Comparison of ENCODE assay signal across 1 cellular context in genomic region chr7:100093925-100094486, GRCh38.
A peak's percentile ranks its signal among the peaks of the same experiment; 100 is the strongest.
TF ChIP-seq lines count a peak whose summit lies in the region.

No MANE protein-coding gene starts in this region.

TF ChIP-seq in HepG2, 621 proteins besides CTCF, POLR2A, EP300 and RAD21:
- no peak for TF ChIP-seq ETV5 (CRISPR knock-in tag; IDR thresholded peaks at IDR 0.05; ENCODE audit: borderline replicate concordance)
- no peak for TF ChIP-seq ZNF382 (CRISPR knock-in tag; IDR thresholded peaks at IDR 0.05; ENCODE audit: borderline replicate concordance)
- TF ChIP-seq ZNF790 (CRISPR knock-in tag; IDR thresholded peaks at IDR 0.05; ENCODE audit: borderline replicate concordance) = no peak
- TF ChIP-seq HNRNPUL1 (IDR thresholded peaks at IDR 0.05; ENCODE audit: low read depth, low read length) = no peak
- no peak for TF ChIP-seq HNRNPL (IDR thresholded peaks at IDR 0.05; ENCODE audit: low read depth, low read length)
- 0 out of 2 replicates have a peak, but pooled peaks have one; percentile 48 for TF ChIP-seq MAFG (CRISPR knock-in tag; IDR thresholded peaks at IDR 0.05)
- no peak for TF ChIP-seq ZNF775 (CRISPR knock-in tag; IDR thresholded peaks at IDR 0.05; ENCODE audit: borderline replicate concordance)
- peak; percentile 18; the same call in 1 of the 2 replicates for TF ChIP-seq RBFOX2 (IDR thresholded peaks at IDR 0.05; ENCODE audit: low read depth, low read length)
- no peak for TF ChIP-seq CBX1 (IDR thresholded peaks at IDR 0.05; ENCODE audit: low read depth)
- no peak for TF ChIP-seq FUBP1 (CRISPR knock-in tag; IDR thresholded peaks at IDR 0.05; ENCODE audit: borderline replicate concordance)
- TF ChIP-seq ZSCAN29 (CRISPR knock-in tag; conservative IDR thresholded peaks at IDR 0.05) = no peak
- TF ChIP-seq ZFYVE20 (CRISPR knock-in tag; IDR thresholded peaks at IDR 0.05; ENCODE audit: borderline replicate concordance, low read depth) = no peak
- no peak for TF ChIP-seq FOXA1 (IDR thresholded peaks at IDR 0.05)
- no peak for TF ChIP-seq FOXA1 (CRISPR knock-in tag; IDR thresholded peaks at IDR 0.05)
- TF ChIP-seq ZNF329 (CRISPR knock-in tag; IDR thresholded peaks at IDR 0.05; ENCODE audit: low read depth) = no peak
- peak; percentile 93 to 97 for TF ChIP-seq MAFK (conservative IDR thresholded peaks at IDR 0.05 in 1 of 2, IDR thresholded peaks at IDR 0.05 in 1 of 2; ENCODE audit: low read length in 2 of 2)
- no peak for TF ChIP-seq ZNF501 (CRISPR knock-in tag; IDR thresholded peaks at IDR 0.05)
- peak; percentile 96 for TF ChIP-seq MAFF (IDR thresholded peaks at IDR 0.05; ENCODE audit: low read depth, low read length)
- no peak for TF ChIP-seq PLSCR1 (CRISPR knock-in tag; IDR thresholded peaks at IDR 0.05; ENCODE audit: borderline replicate concordance)
- peak; percentile 84 for TF ChIP-seq AGO2 (optimal IDR thresholded peaks at IDR 0.05; ENCODE audit: low read depth, low read length)
- TF ChIP-seq MNT (IDR thresholded peaks at IDR 0.05) = 0 out of 2 replicates have a peak, but pooled peaks have one; percentile 15
- TF ChIP-seq PCBP1 (IDR thresholded peaks at IDR 0.05; ENCODE audit: borderline replicate concordance, low read depth, low read length) = no peak
- no peak for TF ChIP-seq E2F1 (CRISPR knock-in tag; IDR thresholded peaks at IDR 0.05)
- no peak for TF ChIP-seq RFX5 (IDR thresholded peaks at IDR 0.05; ENCODE audit: low read depth, low read length)
- no peak for TF ChIP-seq ARNT (IDR thresholded peaks at IDR 0.05)
- no peak for TF ChIP-seq POGZ (CRISPR knock-in tag; IDR thresholded peaks at IDR 0.05)
- peak; percentile 49; the same call in 1 of the 2 replicates for TF ChIP-seq POLR2G (IDR thresholded peaks at IDR 0.05; ENCODE audit: low read depth, low read length)
